In genomic region chr2:214069254-214069653, GRCh38 we compare ENCODE assay signal across 11 cellular contexts.
DNase-seq lines count a peak whose midpoint lies in the region; ATAC-seq, FAIRE-seq and TF ChIP-seq lines count a peak whose summit lies in the region.
"Had no signal": no experiment of that assay in that cellular context is flagged by ENCODE, and none has a peak within 500 bp of the region (broad histone marks: within the 10 kb centered on the region; RNA-seq: fewer than 3 reads in every experiment).

No MANE protein-coding gene starts in this region.

- peak overlapping the region; percentile 40 for H3K4me3 ChIP-seq in astrocyte (ENCODE audit: insufficient read depth, low read depth, low read length)
- H3K4me3 ChIP-seq: BLaER1 treated with 17β-estradiol and CSF1 and Interleukin-3, amounts not matched to agents 10 nM and 100 nM; uterus had no signal

- H3K4me2 ChIP-seq in astrocyte (ENCODE audit: low read length), result peak overlapping the region; percentile 79
- H3K4me2 ChIP-seq: BLaER1 treated with 17β-estradiol and CSF1 and Interleukin-3, amounts not matched to agents 10 nM and 100 nM had no signal

- H3K36me3 ChIP-seq in astrocyte (ENCODE audit: insufficient read depth, low read length), result no peaks in the 10 kb centered on the region
- H3K36me3 ChIP-seq: BLaER1 treated with 17β-estradiol and CSF1 and Interleukin-3, amounts not matched to agents 10 nM and 100 nM; uterus had no signal

- H3K4me3 Mint-ChIP-seq in astrocyte (ENCODE audit: unreplicated experiment), result peak overlapping the region; percentile 8

- H2AFZ ChIP-seq in astrocyte (ENCODE audit: low read depth, low read length), result no peak overlapping the region

- no peaks in the 10 kb centered on the region for H3K79me2 ChIP-seq in astrocyte (ENCODE audit: insufficient read depth, low read length)

- H3K27ac Mint-ChIP-seq in astrocyte (ENCODE audit: unreplicated experiment), result peak overlapping the region; percentile 96

- no peaks in the 10 kb centered on the region for H3K27me3 Mint-ChIP-seq in astrocyte (ENCODE audit: low read depth, unreplicated experiment)

- H3K36me3 Mint-ChIP-seq in astrocyte (ENCODE audit: low read depth, unreplicated experiment), result no peaks in the 10 kb centered on the region

- H3K27me3 ChIP-seq in astrocyte (ENCODE audit: insufficient read depth, low read length), result no peaks in the 10 kb centered on the region
- H3K27me3 ChIP-seq: BLaER1 treated with 17β-estradiol and CSF1 and Interleukin-3, amounts not matched to agents 10 nM and 100 nM; uterus had no signal

- H3K9me3 ChIP-seq in astrocyte (ENCODE audit: insufficient read depth, low read depth, low read length), result no peaks in the 10 kb centered on the region
- H3K9me3 ChIP-seq: BLaER1 treated with 17β-estradiol and CSF1 and Interleukin-3, amounts not matched to agents 10 nM and 100 nM; uterus had no signal

- H3K4me1 Mint-ChIP-seq in astrocyte (ENCODE audit: low read depth, unreplicated experiment), result peaks cover 15% of the 10 kb centered on the region

- no peaks in the 10 kb centered on the region for H3K9me3 Mint-ChIP-seq in astrocyte (ENCODE audit: unreplicated experiment)

- H3K4me1 ChIP-seq in astrocyte (ENCODE audit: insufficient read depth, low read length), result peaks cover 3% of the 10 kb centered on the region
- H3K4me1 ChIP-seq: BLaER1 treated with 17β-estradiol and CSF1 and Interleukin-3, amounts not matched to agents 10 nM and 100 nM; uterus had no signal

- H3K27ac ChIP-seq in astrocyte (ENCODE audit: low read depth, low read length), result peak overlapping the region; percentile 57
- H3K27ac ChIP-seq: BLaER1 treated with 17β-estradiol and CSF1 and Interleukin-3, amounts not matched to agents 10 nM and 100 nM had no signal

- peak; percentile 99 for FAIRE-seq in astrocyte (lab: Jason Lieb, UNC)

- peak; percentile 75 for ATAC-seq in HG03457 (IDR thresholded peaks at IDR 0.05; ENCODE audit: unreplicated experiment)

- TF ChIP-seq CTCF in astrocyte (IDR thresholded peaks at IDR 0.05; ENCODE audit: insufficient read depth, low read depth, low read length), result no peak

- H4K20me1 ChIP-seq in astrocyte (ENCODE audit: insufficient read depth, low read length), result no peaks in the 10 kb centered on the region
- H4K20me1 ChIP-seq: BLaER1 treated with 17β-estradiol and CSF1 and Interleukin-3, amounts not matched to agents 10 nM and 100 nM had no signal

- H3K9ac ChIP-seq in astrocyte (ENCODE audit: low read length), result peak overlapping the region; percentile 55
- H3K9ac ChIP-seq: BLaER1 treated with 17β-estradiol and CSF1 and Interleukin-3, amounts not matched to agents 10 nM and 100 nM had no signal

- peak; percentile 31 for DNase-seq in NCI-H2171 treated with DMSO at 0.1 percent for 48 hours (lab: John Stamatoyannopoulos, UW)
- no peak for DNase-seq in NCI-H2171 (lab: John Stamatoyannopoulos, UW)
- peak; percentile 93 for DNase-seq in astrocyte (ENCODE audit: low read depth)
- peak; percentile 94 for DNase-seq in myocyte (ENCODE audit: low read depth)
- no peak for DNase-seq in NCI-H748 treated with DMSO at 0.1 percent for 48 hours (lab: John Stamatoyannopoulos, UW)
- DNase-seq in NCI-H1092 (lab: John Stamatoyannopoulos, UW), result no peak
- DNase-seq in GM19238 (ENCODE audit: insufficient read length, low spot score), result no peak
- DNase-seq: left cardiac atrium had no signal

Comparison
In these comparisons a context has a peak if more than half of its experiments do, and no peak if none do; other contexts are left out.
1. DNase-seq: peak in NCI-H2171 treated with DMSO at 0.1 percent for 48 hours (single experiment), astrocyte (single experiment) and myocyte (single experiment); none in NCI-H2171 (single experiment), NCI-H748 treated with DMSO at 0.1 percent for 48 hours (single experiment), NCI-H1092 (single experiment) and GM19238 (single experiment).